Comparison of ENCODE assay signal across 3 cellular contexts in the genomic region with DNA sequence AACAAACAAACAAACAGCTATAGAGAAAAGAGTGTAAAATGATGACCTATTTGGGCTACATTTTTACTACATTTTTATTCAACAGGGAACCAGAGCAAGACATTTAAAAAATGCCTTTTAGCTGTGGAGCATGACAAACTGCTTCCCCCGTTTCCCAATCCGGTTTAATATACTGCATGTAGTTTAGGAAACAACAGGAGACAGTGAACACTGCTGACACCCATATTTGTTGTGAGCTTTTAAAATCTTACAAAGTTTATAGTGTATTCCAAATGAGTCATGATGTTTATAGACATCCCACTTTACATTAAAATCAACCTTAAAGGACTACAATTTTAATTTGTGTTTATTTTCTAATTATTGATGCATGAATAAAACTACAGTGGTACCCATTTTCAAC.
"Had no signal": no experiment of that assay in that cellular context is flagged by ENCODE, and none has a peak within 500 bp of the region (broad histone marks: within the 10 kb centered on the region; RNA-seq: fewer than 3 reads in every experiment).

No MANE protein-coding gene starts in this region.

- DNase-seq: GDM1, GF-D8 had no signal

- ATAC-seq: GM12878 had no signal

- H3K4me3 ChIP-seq: GM12878 had no signal
